21 cellular contexts compared by ENCODE assay signal in genomic region chr4:7027284-7027683, GRCh38. TPM values are rescaled to one million over a fixed set of nuclear protein-coding genes. Genes with fewer than 3 reads are reported as not detected.
DNase-seq lines count a peak whose midpoint lies in the region; FAIRE-seq and TF ChIP-seq lines count a peak whose summit lies in the region.
"Had no signal": no experiment of that assay in that cellular context is flagged by ENCODE, and none has a peak within 500 bp of the region (broad histone marks: within the 10 kb centered on the region; RNA-seq: fewer than 3 reads in every experiment).

No MANE protein-coding gene starts in this region.

- FAIRE-seq in kidney (lab: Jason Lieb, UNC) = no peak
- FAIRE-seq in urothelium cell line (lab: Jason Lieb, UNC) = peak; percentile 65
- FAIRE-seq: HepG2 had no signal

- no peak overlapping the region for H3K4me3 Mint-ChIP-seq in activated CD4-positive, alpha-beta T cell treated with anti-CD3 and anti-CD28 coated beads, Interleukin-2, amount 10 ng/mL, durations not matched to agents 24 days and 14 days
- no peak overlapping the region for H3K4me3 Mint-ChIP-seq in activated T-helper 1 cell treated with anti-CD3 and anti-CD28 coated beads, Interleukin-12 subunit alpha, Interleukin-12 subunit beta, Interleukin-2, Interleukin-4 antibody, amounts not matched to agents 30 ng/mL and 10 ng/mL and 1 ng/mL, durations not matched to agents 14 hours and 24 hours and 36 hours
- no peak overlapping the region for H3K4me3 Mint-ChIP-seq in Calu3 (ENCODE audit: low read depth, unreplicated experiment)
- H3K4me3 Mint-ChIP-seq: CD8-positive, alpha-beta T cell; H9 had no signal

- peak overlapping the region; percentile 10 for H3K27ac Mint-ChIP-seq in activated CD4-positive, alpha-beta T cell treated with anti-CD3 and anti-CD28 coated beads, Interleukin-2, amount 10 ng/mL, durations not matched to agents 24 days and 14 days
- H3K27ac Mint-ChIP-seq in activated T-helper 1 cell treated with anti-CD3 and anti-CD28 coated beads, Interleukin-12 subunit alpha, Interleukin-12 subunit beta, Interleukin-2, Interleukin-4 antibody, amounts not matched to agents 30 ng/mL and 10 ng/mL and 1 ng/mL, durations not matched to agents 14 hours and 24 hours and 36 hours = peak overlapping the region; percentile 88
- no peak overlapping the region for H3K27ac Mint-ChIP-seq in Calu3 (ENCODE audit: unreplicated experiment)
- H3K27ac Mint-ChIP-seq: CD8-positive, alpha-beta T cell had no signal

- H3K4me3 ChIP-seq in kidney (ENCODE audit: low read length in 2 of 2) = no peak overlapping the region
- H3K4me3 ChIP-seq: BLaER1 treated with 17β-estradiol and CSF1 and Interleukin-3, amounts not matched to agents 10 nM and 100 nM; SJCRH30 had no signal

- H3K27ac ChIP-seq in kidney (ENCODE audit: low read depth in 2 of 2, low read length in 2 of 2) = no peak overlapping the region
- H3K27ac ChIP-seq: BLaER1 treated with 17β-estradiol and CSF1 and Interleukin-3, amounts not matched to agents 10 nM and 100 nM; HL-60; SJCRH30 had no signal

- no peaks in the 10 kb centered on the region for H3K9me3 Mint-ChIP-seq in activated CD4-positive, alpha-beta T cell treated with anti-CD3 and anti-CD28 coated beads, Interleukin-2, amount 10 ng/mL, durations not matched to agents 24 days and 14 days
- peaks cover 11% of the 10 kb centered on the region for H3K9me3 Mint-ChIP-seq in activated T-helper 1 cell treated with anti-CD3 and anti-CD28 coated beads, Interleukin-12 subunit alpha, Interleukin-12 subunit beta, Interleukin-2, Interleukin-4 antibody, amounts not matched to agents 30 ng/mL and 10 ng/mL and 1 ng/mL, durations not matched to agents 14 hours and 24 hours and 36 hours
- H3K9me3 Mint-ChIP-seq in Calu3 (ENCODE audit: low read depth, unreplicated experiment) = no peaks in the 10 kb centered on the region
- H3K9me3 Mint-ChIP-seq: CD8-positive, alpha-beta T cell; H9 had no signal

- peaks cover 7% of the 10 kb centered on the region for H3K4me1 Mint-ChIP-seq in activated CD4-positive, alpha-beta T cell treated with anti-CD3 and anti-CD28 coated beads, Interleukin-2, amount 10 ng/mL, durations not matched to agents 24 days and 14 days
- H3K4me1 Mint-ChIP-seq in activated T-helper 1 cell treated with anti-CD3 and anti-CD28 coated beads, Interleukin-12 subunit alpha, Interleukin-12 subunit beta, Interleukin-2, Interleukin-4 antibody, amounts not matched to agents 30 ng/mL and 10 ng/mL and 1 ng/mL, durations not matched to agents 14 hours and 24 hours and 36 hours (ENCODE audit: low read depth) = peaks cover 21% of the 10 kb centered on the region
- no peaks in the 10 kb centered on the region for H3K4me1 Mint-ChIP-seq in Calu3 (ENCODE audit: low read depth, unreplicated experiment)

- peaks cover 23 to 51% of the 10 kb centered on the region in 2 donors for H3K36me3 ChIP-seq in kidney (ENCODE audit: control insufficient read depth in 1 of 2, insufficient read depth in 2 of 2, low read length in 2 of 2)

- peaks cover 6 to 9% of the 10 kb centered on the region in 2 donors for H3K4me1 ChIP-seq in kidney (ENCODE audit: control insufficient read depth in 1 of 2, insufficient read depth in 1 of 2, low read depth in 1 of 2, low read length in 2 of 2)
- H3K4me1 ChIP-seq: SJCRH30 had no signal

- TF ChIP-seq CTCF in kidney (IDR thresholded peaks at IDR 0.05; ENCODE audit: borderline replicate concordance, extremely low read depth, insufficient read depth) (no peak), Calu3 (IDR thresholded peaks at IDR 0.05; ENCODE audit: unreplicated experiment) (no peak)

- CTCF ChIA-PET in Calu3 (lab: Charles Lee) = no interaction called here

- peaks cover 51% of the 10 kb centered on the region for H3K36me3 Mint-ChIP-seq in activated CD4-positive, alpha-beta T cell treated with anti-CD3 and anti-CD28 coated beads, Interleukin-2, amount 10 ng/mL, durations not matched to agents 24 days and 14 days (ENCODE audit: low read depth)
- peaks cover 58% of the 10 kb centered on the region for H3K36me3 Mint-ChIP-seq in activated T-helper 1 cell treated with anti-CD3 and anti-CD28 coated beads, Interleukin-12 subunit alpha, Interleukin-12 subunit beta, Interleukin-2, Interleukin-4 antibody, amounts not matched to agents 30 ng/mL and 10 ng/mL and 1 ng/mL, durations not matched to agents 14 hours and 24 hours and 36 hours (ENCODE audit: low read depth)
- H3K36me3 Mint-ChIP-seq in Calu3 (ENCODE audit: insufficient read depth, unreplicated experiment) = peaks cover 16% of the 10 kb centered on the region

- intact Hi-C loops in activated CD4-positive, alpha-beta T cell treated with anti-CD3 and anti-CD28 coated beads, Interleukin-2, amount 10 ng/mL, durations not matched to agents 24 days and 14 days (cut with micrococcal nuclease) = no loop called here
- intact Hi-C loops in activated T-helper 1 cell treated with anti-CD3 and anti-CD28 coated beads, Interleukin-12 subunit alpha, Interleukin-12 subunit beta, Interleukin-2, Interleukin-4 antibody, amounts not matched to agents 30 ng/mL and 10 ng/mL and 1 ng/mL, durations not matched to agents 14 hours and 24 hours and 36 hours (cut with micrococcal nuclease) = no loop called here
- intact Hi-C loops in kidney (cut with DNase I) = no loop called here
- intact Hi-C loops in Calu3 (cut with micrococcal nuclease; ENCODE audit: unreplicated experiment) = no loop called here

- no peak for DNase-seq in activated CD4-positive, alpha-beta T cell treated with anti-CD3 and anti-CD28 coated beads, Interleukin-2, amount 10 ng/mL, durations not matched to agents 24 days and 14 days
- no peak for DNase-seq in activated CD4-positive, alpha-beta T cell treated with anti-CD3 and anti-CD28 coated beads for 4 hours
- DNase-seq in activated T-helper 1 cell treated with anti-CD3 and anti-CD28 coated beads, Interleukin-12 subunit alpha, Interleukin-12 subunit beta, Interleukin-2, Interleukin-4 antibody, amounts not matched to agents 30 ng/mL and 10 ng/mL and 1 ng/mL, durations not matched to agents 14 hours and 24 hours and 36 hours (ENCODE audit: low spot score) = no peak
- DNase-seq in kidney (peak; percentile 10), urothelium cell line (ENCODE audit: low spot score) (no peak), SHP77 (lab: John Stamatoyannopoulos, UW) (no peak), Calu3 (no peak)
- DNase-seq: 8988T; CD8-positive, alpha-beta T cell; DMS153; H9; KG1; NCI-H1105; NCI-H2029 treated with DMSO at 0.1 percent for 48 hours; NCI-H226; NCI-H510A treated with DMSO at 0.1 percent for 48 hours; NCI-H748 treated with DMSO at 0.1 percent for 48 hours; SJCRH30 had no signal

- no peaks in the 10 kb centered on the region for H3K9me3 ChIP-seq in kidney (ENCODE audit: control insufficient read depth in 1 of 2, low read length in 2 of 2)
- H3K9me3 ChIP-seq: BLaER1 treated with 17β-estradiol and CSF1 and Interleukin-3, amounts not matched to agents 10 nM and 100 nM; SJCRH30 had no signal

- BruUV-seq in Calu3 (replicated peaks; lab: Mats Ljungman, UMichigan) = no TSS peak

- no peaks in the 10 kb centered on the region for H3K27me3 Mint-ChIP-seq in activated CD4-positive, alpha-beta T cell treated with anti-CD3 and anti-CD28 coated beads, Interleukin-2, amount 10 ng/mL, durations not matched to agents 24 days and 14 days
- no peaks in the 10 kb centered on the region for H3K27me3 Mint-ChIP-seq in activated T-helper 1 cell treated with anti-CD3 and anti-CD28 coated beads, Interleukin-12 subunit alpha, Interleukin-12 subunit beta, Interleukin-2, Interleukin-4 antibody, amounts not matched to agents 30 ng/mL and 10 ng/mL and 1 ng/mL, durations not matched to agents 14 hours and 24 hours and 36 hours (ENCODE audit: insufficient read depth)
- no peaks in the 10 kb centered on the region for H3K27me3 Mint-ChIP-seq in Calu3 (ENCODE audit: unreplicated experiment)

- H3K9ac ChIP-seq in kidney (ENCODE audit: low read length in 2 of 2) = no peak overlapping the region
- H3K9ac ChIP-seq: BLaER1 treated with 17β-estradiol and CSF1 and Interleukin-3, amounts not matched to agents 10 nM and 100 nM had no signal

RNA-seq across cellular contexts. Expression of gene TADA2B, which starts 15.9 kb away (rescaled TPM):
- total RNA-seq in activated CD4-positive, alpha-beta T cell treated with anti-CD3 and anti-CD28 coated beads, Interleukin-2, amount 10 ng/mL, durations not matched to agents 24 days and 14 days = 12.9 and 13.3 TPM in 2 replicates
- 15.2 and 16.8 TPM in 2 replicates for total RNA-seq in activated T-helper 1 cell treated with anti-CD3 and anti-CD28 coated beads, Interleukin-12 subunit alpha, Interleukin-12 subunit beta, Interleukin-2, Interleukin-4 antibody, amounts not matched to agents 30 ng/mL and 10 ng/mL and 1 ng/mL, durations not matched to agents 14 hours and 24 hours and 36 hours
- total RNA-seq in kidney (30.5 TPM), Calu3 (2022) (15.1 and 15.8 TPM in 2 replicates)
- polyA plus RNA-seq in kidney (ENCODE audit: insufficient read depth, low read depth, low replicate concordance) = 14.2 TPM

RNA-seq across cellular contexts. Expression of gene GRPEL1, which starts 40.6 kb away (rescaled TPM):
- 100 and 106 TPM in 2 replicates for total RNA-seq in activated CD4-positive, alpha-beta T cell treated with anti-CD3 and anti-CD28 coated beads, Interleukin-2, amount 10 ng/mL, durations not matched to agents 24 days and 14 days
- 106 and 115 TPM in 2 replicates for total RNA-seq in activated T-helper 1 cell treated with anti-CD3 and anti-CD28 coated beads, Interleukin-12 subunit alpha, Interleukin-12 subunit beta, Interleukin-2, Interleukin-4 antibody, amounts not matched to agents 30 ng/mL and 10 ng/mL and 1 ng/mL, durations not matched to agents 14 hours and 24 hours and 36 hours
- total RNA-seq in kidney (27.4 TPM), Calu3 (2022) (32.2 and 40.4 TPM in 2 replicates)
- polyA plus RNA-seq in kidney (ENCODE audit: insufficient read depth, low read depth, low replicate concordance) = 84.9 TPM
